15 cellular contexts compared by ENCODE assay signal in genomic region chr7:127848241-127848640, GRCh38.
"Had no signal": no experiment of that assay in that cellular context is flagged by ENCODE, and none has a peak within 500 bp of the region (broad histone marks: within the 10 kb centered on the region; RNA-seq: fewer than 3 reads in every experiment).

No MANE protein-coding gene starts in this region.

- H3K9me3 ChIP-seq: adrenal gland, testis, upper lobe of right lung had no signal

- DNase-seq: activated CD4-positive, alpha-beta T cell treated with anti-CD3 and anti-CD28 coated beads, Interleukin-2, amount 50 U/mL, for 1 hour; activated CD4-positive, CD25-positive, alpha-beta regulatory T cell treated with anti-CD3 and anti-CD28 coated beads, Interleukin-2, amount 50 U/mL, for 72 hours; activated CD8-positive, alpha-beta memory T cell treated with anti-CD3 and anti-CD28 coated beads, Interleukin-2, amount 50 U/mL, for 4 hours; activated naive CD4-positive, alpha-beta T cell treated with anti-CD3 and anti-CD28 coated beads, Interleukin-2, amount 10 ng/mL, durations not matched to agents 7 days and 5 days; activated T-cell treated with anti-CD3 and anti-CD28 coated beads, Interleukin-2, amount 50 U/mL, for 4 hours; adrenal gland; effector memory CD4-positive, alpha-beta T cell; mesendoderm; natural killer cell; stimulated activated CD4-positive, alpha-beta T cell treated with anti-CD3 and anti-CD28 coated beads, Interleukin-4, amount 100 ng/mL, for 24 hours; testis; upper lobe of right lung had no signal

- H3K27ac Mint-ChIP-seq: activated naive CD4-positive, alpha-beta T cell treated with anti-CD3 and anti-CD28 coated beads, Interleukin-2, amount 10 ng/mL, durations not matched to agents 7 days and 5 days; dendritic cell treated with granulocyte-macrophage colony-stimulating factor and Interleukin-4, amounts not matched to agents 40 ng/mL and 50 ng/mL, for 4 days; natural killer cell; stimulated activated memory B cell treated with anti-CD40 and anti-IgM and Interleukin-4, amounts not matched to agents 10 μg/mL and 1 μg/mL and 100 μg/mL, for 72 hours had no signal

- H3K27me3 ChIP-seq: adrenal gland, testis, upper lobe of right lung had no signal

- H3K4me3 Mint-ChIP-seq: activated naive CD4-positive, alpha-beta T cell treated with anti-CD3 and anti-CD28 coated beads, Interleukin-2, amount 10 ng/mL, durations not matched to agents 7 days and 5 days; activated T-cell treated with anti-CD3 and anti-CD28 coated beads, Interleukin-2, amount 50 U/mL, for 4 hours; dendritic cell treated with granulocyte-macrophage colony-stimulating factor and Interleukin-4, amounts not matched to agents 40 ng/mL and 50 ng/mL, for 4 days; natural killer cell; stimulated activated memory B cell treated with anti-CD40 and anti-IgM and Interleukin-4, amounts not matched to agents 10 μg/mL and 1 μg/mL and 100 μg/mL, for 72 hours had no signal

- H3K4me2 ChIP-seq: smooth muscle cell had no signal

- H3K27ac ChIP-seq: adrenal gland, testis, upper lobe of right lung had no signal

- H3K36me3 ChIP-seq: adrenal gland had no signal

- H3K27me3 Mint-ChIP-seq: activated naive CD4-positive, alpha-beta T cell treated with anti-CD3 and anti-CD28 coated beads, Interleukin-2, amount 10 ng/mL, durations not matched to agents 7 days and 5 days; dendritic cell treated with granulocyte-macrophage colony-stimulating factor and Interleukin-4, amounts not matched to agents 40 ng/mL and 50 ng/mL, for 4 days; stimulated activated memory B cell treated with anti-CD40 and anti-IgM and Interleukin-4, amounts not matched to agents 10 μg/mL and 1 μg/mL and 100 μg/mL, for 72 hours had no signal

- H3K9me3 Mint-ChIP-seq: activated naive CD4-positive, alpha-beta T cell treated with anti-CD3 and anti-CD28 coated beads, Interleukin-2, amount 10 ng/mL, durations not matched to agents 7 days and 5 days; activated T-cell treated with anti-CD3 and anti-CD28 coated beads, Interleukin-2, amount 50 U/mL, for 4 hours; dendritic cell treated with granulocyte-macrophage colony-stimulating factor and Interleukin-4, amounts not matched to agents 40 ng/mL and 50 ng/mL, for 4 days; natural killer cell; stimulated activated memory B cell treated with anti-CD40 and anti-IgM and Interleukin-4, amounts not matched to agents 10 μg/mL and 1 μg/mL and 100 μg/mL, for 72 hours had no signal

- H3K4me1 Mint-ChIP-seq: activated naive CD4-positive, alpha-beta T cell treated with anti-CD3 and anti-CD28 coated beads, Interleukin-2, amount 10 ng/mL, durations not matched to agents 7 days and 5 days had no signal

- H3K4me3 ChIP-seq: adrenal gland, smooth muscle cell, testis, upper lobe of right lung had no signal

- ATAC-seq: activated T-cell treated with anti-CD3 and anti-CD28 coated beads, Interleukin-2, amount 50 U/mL, for 4 hours; natural killer cell; stimulated activated memory B cell treated with anti-CD40 and anti-IgM and Interleukin-4, amounts not matched to agents 10 μg/mL and 1 μg/mL and 100 μg/mL, for 72 hours; upper lobe of right lung had no signal
